ENCODE assay signal across 12 cellular contexts in the genomic region with DNA sequence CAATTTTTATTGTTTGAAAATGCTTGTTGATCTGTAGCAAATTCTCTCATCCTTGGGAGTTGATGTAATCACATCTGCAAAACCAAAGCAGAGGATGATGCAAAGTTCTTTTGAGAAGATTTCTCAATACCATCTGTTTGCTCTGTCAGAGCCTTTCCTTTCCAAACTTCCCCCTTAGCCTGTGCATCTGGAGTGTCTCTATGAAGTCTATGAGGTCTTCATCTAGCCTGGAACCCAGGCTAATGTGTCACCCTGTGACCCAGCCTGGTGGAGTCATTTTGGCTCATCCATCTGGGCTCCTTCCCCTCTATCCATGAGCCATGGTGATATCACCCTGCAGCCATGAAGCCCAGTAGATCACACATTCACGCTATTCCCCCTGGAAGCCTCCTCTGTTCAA.
A peak's percentile ranks its signal among the peaks of the same experiment; 100 is the strongest.
DNase-seq lines count a peak whose midpoint lies in the region; ATAC-seq, FAIRE-seq and TF ChIP-seq lines count a peak whose summit lies in the region.
"Had no signal": no experiment of that assay in that cellular context is flagged by ENCODE, and none has a peak within 500 bp of the region (broad histone marks: within the 10 kb centered on the region; RNA-seq: fewer than 3 reads in every experiment).

No MANE protein-coding gene starts in this region.

- peak overlapping the region; percentile 91 for H3K14ac ChIP-seq in IMR-90 (replicated peaks; ENCODE audit: low read depth, low read length)

- peak; percentile 67 for DNase-seq in AG04449 (ENCODE audit: low read depth, low spot score)
- peak; percentile 96 for DNase-seq in IMR-90
- DNase-seq in amniotic stem cell (lab: John Stamatoyannopoulos, UW), result peak; percentile 18
- peak in 2 of 5 donors; percentile 35 to 36 for DNase-seq in heart left ventricle
- DNase-seq in HTR-8/SVneo (ENCODE audit: insufficient read length, low spot score), result no peak
- no peak for DNase-seq in T-helper 9 cell
- no peak for DNase-seq in NCI-H524 treated with DMSO at 0.1 percent for 48 hours (lab: John Stamatoyannopoulos, UW)
- DNase-seq: activated B cell treated with CpG ODN at 0.5 μM for 24 hours; activated T-cell treated with anti-CD3 and anti-CD28 coated beads, Interleukin-2, amount 50 U/mL, for 24 hours; NCI-H446 had no signal

- H3K4ac ChIP-seq in IMR-90 (ENCODE audit: low read depth, low read length), result peak overlapping the region; percentile 90

- H2BK20ac ChIP-seq in IMR-90 (ENCODE audit: low read depth, low read length), result peak overlapping the region; percentile 97

- H2BK5ac ChIP-seq in IMR-90 (ENCODE audit: low read depth, low read length, poor library complexity, severe bottlenecking), result peak overlapping the region; percentile 69

- TF ChIP-seq CTCF in AG04449 (IDR thresholded peaks at IDR 0.05; ENCODE audit: insufficient read depth, low read length, missing control alignments) (no peak), IMR-90 (conservative IDR thresholded peaks at IDR 0.05; ENCODE audit: low read depth, low read length) (no peak), heart left ventricle (IDR thresholded peaks at IDR 0.05) (no peak)

- no peaks in the 10 kb centered on the region for H4K20me1 ChIP-seq in IMR-90 (ENCODE audit: insufficient read depth, low read length)

- H2AK9ac ChIP-seq in IMR-90 (replicated peaks; ENCODE audit: low read depth, low read length, poor library complexity), result peak overlapping the region; percentile 75

- CTCF ChIA-PET in AG04449 (lab: Yijun Ruan, JAX) (interaction anchor here (1.3 to 1.6 kb wide), 3 partner anchors 17 to 103 kb away, joined by 4 to 8 read pairs (median 5); no protein-coding TSS in a partner anchor), IMR-90 (lab: Yijun Ruan, JAX) (no interaction called here)

- H3K27ac ChIP-seq in IMR-90 (ENCODE audit: insufficient read depth, low read length) (peak overlapping the region; percentile 85; the same call in 1 of the 2 replicates), heart left ventricle (no peak overlapping the region)

- H3K18ac ChIP-seq in IMR-90 (ENCODE audit: low read depth, low read length), result peak overlapping the region; percentile 88

- H3K9me1 ChIP-seq in IMR-90 (ENCODE audit: insufficient read depth, low read length), result no peaks in the 10 kb centered on the region; the same call in none of the 2 replicates

- H3K56ac ChIP-seq in IMR-90 (ENCODE audit: extremely low read depth, insufficient read depth, low read length), result no peak overlapping the region

- H4K8ac ChIP-seq in IMR-90 (ENCODE audit: low read depth in 2 of 2, low read length in 2 of 2), result peak overlapping the region in 1 of 2 experiments; percentile 92; a peak in 2 of 4 replicates

- TF ChIP-seq POLR2A in IMR-90 (IDR thresholded peaks at IDR 0.05; ENCODE audit: low read depth, low read length), result no peak
- no peak for TF ChIP-seq POLR2A in heart left ventricle (IDR thresholded peaks at IDR 0.05)

- peak overlapping the region; percentile 95 for H2BK120ac ChIP-seq in IMR-90 (ENCODE audit: low read depth, low read length)

- H2AFZ ChIP-seq in IMR-90 (replicated peaks; ENCODE audit: low read length, poor library complexity), result peak overlapping the region; percentile 60

- H3K36me3 ChIP-seq in IMR-90 (ENCODE audit: control insufficient read depth, insufficient read depth, low read length) (no peaks in the 10 kb centered on the region), heart left ventricle (no peaks in the 10 kb centered on the region)

- H3K27me3 ChIP-seq in IMR-90 (ENCODE audit: control insufficient read depth, insufficient read depth, low read length) (no peaks in the 10 kb centered on the region), heart left ventricle (no peaks in the 10 kb centered on the region)

- WGBS in IMR-90 (ENCODE audit: extremely low coverage in 2 of 2, insufficient read length in 1 of 2), 2 experiments, result no CpG with 5 or more reads among the region's 1 CpG
- 82 to 87% (median 85%) methylated on average over 1 of the region's 1 CpG for WGBS in heart left ventricle, 4 donors

- no peak for TF ChIP-seq RAD21 in IMR-90 (IDR thresholded peaks at IDR 0.05; ENCODE audit: low read length)

- H3K9me3 ChIP-seq in IMR-90 (ENCODE audit: control insufficient read depth, insufficient read depth, low read length), result peaks cover 8% of the 10 kb centered on the region
- H3K9me3 ChIP-seq in heart left ventricle, result peaks cover 0 to 27% (median 9%) of the 10 kb centered on the region in 12 donors

- BruUV-seq in IMR-90 (replicated peaks; lab: Mats Ljungman, UMichigan), result no TSS peak

- no peak for FAIRE-seq in HTR-8/SVneo (lab: Jason Lieb, UNC)
- FAIRE-seq: endothelial cell of umbilical vein had no signal

- H3K4me3 ChIP-seq in AG04449 (ENCODE audit: low read depth, low read length) (no peak overlapping the region), IMR-90 (ENCODE audit: insufficient read depth, low read depth, low read length) (no peak overlapping the region), heart left ventricle (no peak overlapping the region)

- in situ Hi-C loops in IMR-90 (cut with MboI; ENCODE audit: low sequenced_read_pairs), result no loop called here

- peak overlapping the region; percentile 88 for H2BK15ac ChIP-seq in IMR-90 (ENCODE audit: low read depth, low read length)

- POLR2A ChIA-PET in AG04449 (lab: Yijun Ruan, JAX) (no interaction called here), IMR-90 (lab: Charles Lee; ENCODE audit: unreplicated experiment) (no interaction called here)

- no peak overlapping the region for H3K4me2 ChIP-seq in IMR-90 (ENCODE audit: low read depth, low read length)

- H3K4me1 ChIP-seq in IMR-90 (ENCODE audit: control insufficient read depth, insufficient read depth, low read length) (peaks cover 17% of the 10 kb centered on the region), heart left ventricle (no peaks in the 10 kb centered on the region)

- dilution Hi-C loops in IMR-90 (cut with HindIII; ENCODE audit: low sequenced_read_pairs, unreplicated experiment), result no loop called here

- no peak overlapping the region for H3K9ac ChIP-seq in IMR-90 (ENCODE audit: low read depth, low read length)

- H3K79me1 ChIP-seq in IMR-90 (ENCODE audit: low read depth in 1 of 2, low read length in 2 of 2), result no peaks in the 10 kb centered on the region

- intact Hi-C loops in IMR-90 (cut with micrococcal nuclease), result loop anchor here (1.0 kb wide), 1 partner anchor 93 kb away; no protein-coding TSS in a partner anchor
- intact Hi-C loops in heart left ventricle (cut with DNase I), result no loop called here

- H4K91ac ChIP-seq in IMR-90 (ENCODE audit: insufficient read depth, low read depth, low read length), result peak overlapping the region; percentile 77

- H3K23ac ChIP-seq in IMR-90 (ENCODE audit: low read depth, low read length), result peak overlapping the region; percentile 82

- peak overlapping the region; percentile 77; the same call in 1 of the 2 replicates for H2AK5ac ChIP-seq in IMR-90 (ENCODE audit: low read depth, low read length)

- peak; percentile 78 for ATAC-seq in IMR-90 (ENCODE audit: low read depth)
- peak; percentile 32 to 96 (median 87) for ATAC-seq in heart left ventricle
- no peak for ATAC-seq in HG03039 (IDR thresholded peaks at IDR 0.05; ENCODE audit: unreplicated experiment)

- H4K5ac ChIP-seq in IMR-90 (ENCODE audit: low read depth, low read length), result peak overlapping the region; percentile 63

TF ChIP-seq in IMR-90, 13 proteins besides CTCF, POLR2A, EP300 and RAD21:
- TF ChIP-seq CEBPB (IDR thresholded peaks at IDR 0.05; ENCODE audit: low read depth, low read length), result peak; percentile 96
- TF ChIP-seq ELK1 (IDR thresholded peaks at IDR 0.05; ENCODE audit: borderline replicate concordance, low read depth, low read length), result no peak
- peak; percentile 17 for TF ChIP-seq RCOR1 (IDR thresholded peaks at IDR 0.05; ENCODE audit: insufficient replicate concordance, low read length)
- no peak for TF ChIP-seq MAZ (IDR thresholded peaks at IDR 0.05; ENCODE audit: borderline replicate concordance, low read depth, low read length)
- no peak for TF ChIP-seq SMC3 (IDR thresholded peaks at IDR 0.05; ENCODE audit: low read depth, low read length)
- peak; percentile 10; the same call in 1 of the 2 replicates for TF ChIP-seq NFE2L2 (IDR thresholded peaks at IDR 0.05; ENCODE audit: low read depth, low read length)
- TF ChIP-seq FOS (IDR thresholded peaks at IDR 0.05; ENCODE audit: low read depth, low read length), result peak; percentile 35; the same call in 1 of the 2 replicates
- no peak for TF ChIP-seq CHD1 (IDR thresholded peaks at IDR 0.05; ENCODE audit: low read depth, low read length)
- TF ChIP-seq MXI1 (IDR thresholded peaks at IDR 0.05; ENCODE audit: borderline replicate concordance, low read depth, low read length), result no peak
- no peak for TF ChIP-seq RFX5 (IDR thresholded peaks at IDR 0.05; ENCODE audit: low read depth, low read length)
- no peak for TF ChIP-seq BHLHE40 (IDR thresholded peaks at IDR 0.05; ENCODE audit: low read depth, low read length)
- TF ChIP-seq MAFK (IDR thresholded peaks at IDR 0.05; ENCODE audit: low read depth, low read length), result no peak
- no peak for TF ChIP-seq USF2 (IDR thresholded peaks at IDR 0.05; ENCODE audit: low read depth, low read length)

Comparison
In these comparisons a context has a peak if more than half of its experiments do, and no peak if none do; other contexts are left out.
1. DNase-seq: peak in AG04449 (single experiment), IMR-90 (single experiment) and amniotic stem cell (single experiment); none in HTR-8/SVneo (single experiment), T-helper 9 cell (single experiment) and NCI-H524 treated with DMSO at 0.1 percent for 48 hours (single experiment).